Comparison of ENCODE assay signal across 1 cellular context in the genomic region with DNA sequence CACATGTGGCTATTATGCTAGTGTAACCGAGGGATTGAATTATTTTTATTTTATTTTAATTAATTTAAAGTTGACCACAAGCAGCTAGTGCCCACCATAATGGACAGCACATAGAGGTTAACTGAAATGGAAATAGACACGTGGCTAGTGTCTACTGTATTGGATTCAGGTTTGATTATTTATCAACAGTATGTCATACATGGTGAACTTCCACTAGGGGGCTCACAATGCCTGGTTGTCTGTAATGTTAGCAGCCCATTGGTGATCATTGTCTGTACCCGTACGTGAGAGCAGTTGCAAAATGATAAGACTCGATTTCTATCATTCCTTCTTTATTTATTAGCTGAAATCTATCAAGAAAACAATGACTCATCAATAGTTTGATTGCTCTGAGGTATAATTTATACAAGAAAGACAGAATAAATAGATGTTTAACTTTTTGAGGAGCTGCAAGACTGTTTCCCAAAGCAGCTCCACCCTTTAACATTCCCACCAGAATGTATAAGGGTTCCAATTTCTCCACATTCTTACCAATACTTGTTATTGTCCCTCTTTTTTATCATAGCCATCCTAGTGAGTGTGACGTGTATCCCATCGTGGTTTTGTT.
TF ChIP-seq lines count a peak whose summit lies in the region.

No MANE protein-coding gene starts in this region.

TF ChIP-seq in HepG2, 621 proteins besides CTCF, POLR2A, EP300 and RAD21 (continued from another document):
- TF ChIP-seq, protein P1, sequence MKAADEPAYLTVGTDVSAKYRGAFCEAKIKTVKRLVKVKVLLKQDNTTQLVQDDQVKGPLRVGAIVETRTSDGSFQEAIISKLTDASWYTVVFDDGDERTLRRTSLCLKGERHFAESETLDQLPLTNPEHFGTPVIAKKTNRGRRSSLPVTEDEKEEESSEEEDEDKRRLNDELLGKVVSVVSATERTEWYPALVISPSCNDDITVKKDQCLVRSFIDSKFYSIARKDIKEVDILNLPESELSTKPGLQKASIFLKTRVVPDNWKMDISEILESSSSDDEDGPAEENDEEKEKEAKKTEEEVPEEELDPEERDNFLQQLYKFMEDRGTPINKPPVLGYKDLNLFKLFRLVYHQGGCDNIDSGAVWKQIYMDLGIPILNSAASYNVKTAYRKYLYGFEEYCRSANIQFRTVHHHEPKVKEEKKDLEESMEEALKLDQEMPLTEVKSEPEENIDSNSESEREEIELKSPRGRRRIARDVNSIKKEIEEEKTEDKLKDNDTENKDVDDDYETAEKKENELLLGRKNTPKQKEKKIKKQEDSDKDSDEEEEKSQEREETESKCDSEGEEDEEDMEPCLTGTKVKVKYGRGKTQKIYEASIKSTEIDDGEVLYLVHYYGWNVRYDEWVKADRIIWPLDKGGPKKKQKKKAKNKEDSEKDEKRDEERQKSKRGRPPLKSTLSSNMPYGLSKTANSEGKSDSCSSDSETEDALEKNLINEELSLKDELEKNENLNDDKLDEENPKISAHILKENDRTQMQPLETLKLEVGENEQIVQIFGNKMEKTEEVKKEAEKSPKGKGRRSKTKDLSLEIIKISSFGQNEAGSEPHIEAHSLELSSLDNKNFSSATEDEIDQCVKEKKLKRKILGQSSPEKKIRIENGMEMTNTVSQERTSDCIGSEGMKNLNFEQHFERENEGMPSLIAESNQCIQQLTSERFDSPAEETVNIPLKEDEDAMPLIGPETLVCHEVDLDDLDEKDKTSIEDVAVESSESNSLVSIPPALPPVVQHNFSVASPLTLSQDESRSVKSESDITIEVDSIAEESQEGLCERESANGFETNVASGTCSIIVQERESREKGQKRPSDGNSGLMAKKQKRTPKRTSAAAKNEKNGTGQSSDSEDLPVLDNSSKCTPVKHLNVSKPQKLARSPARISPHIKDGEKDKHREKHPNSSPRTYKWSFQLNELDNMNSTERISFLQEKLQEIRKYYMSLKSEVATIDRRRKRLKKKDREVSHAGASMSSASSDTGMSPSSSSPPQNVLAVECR (CRISPR knock-in tag; IDR thresholded peaks at IDR 0.05; ENCODE audit: borderline replicate concordance): no peak
- TF ChIP-seq CREM (IDR thresholded peaks at IDR 0.05): no peak
- no peak for TF ChIP-seq CREM (CRISPR knock-in tag; IDR thresholded peaks at IDR 0.05)
- TF ChIP-seq ZNF10 (CRISPR knock-in tag; IDR thresholded peaks at IDR 0.05; ENCODE audit: borderline replicate concordance, low read depth): no peak
- TF ChIP-seq ZKSCAN1 (IDR thresholded peaks at IDR 0.05; ENCODE audit: low read length): no peak
- TF ChIP-seq ETV6 (CRISPR knock-in tag; conservative IDR thresholded peaks at IDR 0.05): no peak
- TF ChIP-seq ZNF841 (CRISPR knock-in tag; IDR thresholded peaks at IDR 0.05; ENCODE audit: borderline replicate concordance): no peak
- TF ChIP-seq, protein P2, sequence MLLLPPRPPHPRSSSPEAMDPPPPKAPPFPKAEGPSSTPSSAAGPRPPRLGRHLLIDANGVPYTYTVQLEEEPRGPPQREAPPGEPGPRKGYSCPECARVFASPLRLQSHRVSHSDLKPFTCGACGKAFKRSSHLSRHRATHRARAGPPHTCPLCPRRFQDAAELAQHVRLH (CRISPR knock-in tag; IDR thresholded peaks at IDR 0.05; ENCODE audit: borderline replicate concordance, low read depth): no peak
- TF ChIP-seq ZNF660 (CRISPR knock-in tag; IDR thresholded peaks at IDR 0.05; ENCODE audit: borderline replicate concordance, low read depth): no peak
- TF ChIP-seq TMF1 (CRISPR knock-in tag; IDR thresholded peaks at IDR 0.05; ENCODE audit: low read depth): no peak
- TF ChIP-seq ATRX (CRISPR knock-in tag; IDR thresholded peaks at IDR 0.05; ENCODE audit: borderline replicate concordance): no peak
- no peak for TF ChIP-seq ZFP36L2 (CRISPR knock-in tag; IDR thresholded peaks at IDR 0.05)
- TF ChIP-seq, protein P3, sequence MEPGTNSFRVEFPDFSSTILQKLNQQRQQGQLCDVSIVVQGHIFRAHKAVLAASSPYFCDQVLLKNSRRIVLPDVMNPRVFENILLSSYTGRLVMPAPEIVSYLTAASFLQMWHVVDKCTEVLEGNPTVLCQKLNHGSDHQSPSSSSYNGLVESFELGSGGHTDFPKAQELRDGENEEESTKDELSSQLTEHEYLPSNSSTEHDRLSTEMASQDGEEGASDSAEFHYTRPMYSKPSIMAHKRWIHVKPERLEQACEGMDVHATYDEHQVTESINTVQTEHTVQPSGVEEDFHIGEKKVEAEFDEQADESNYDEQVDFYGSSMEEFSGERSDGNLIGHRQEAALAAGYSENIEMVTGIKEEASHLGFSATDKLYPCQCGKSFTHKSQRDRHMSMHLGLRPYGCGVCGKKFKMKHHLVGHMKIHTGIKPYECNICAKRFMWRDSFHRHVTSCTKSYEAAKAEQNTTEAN (CRISPR knock-in tag; conservative IDR thresholded peaks at IDR 0.05): no peak
- no peak for TF ChIP-seq NR2F2 (IDR thresholded peaks at IDR 0.05; ENCODE audit: borderline replicate concordance, low read depth)
- TF ChIP-seq, protein P4, sequence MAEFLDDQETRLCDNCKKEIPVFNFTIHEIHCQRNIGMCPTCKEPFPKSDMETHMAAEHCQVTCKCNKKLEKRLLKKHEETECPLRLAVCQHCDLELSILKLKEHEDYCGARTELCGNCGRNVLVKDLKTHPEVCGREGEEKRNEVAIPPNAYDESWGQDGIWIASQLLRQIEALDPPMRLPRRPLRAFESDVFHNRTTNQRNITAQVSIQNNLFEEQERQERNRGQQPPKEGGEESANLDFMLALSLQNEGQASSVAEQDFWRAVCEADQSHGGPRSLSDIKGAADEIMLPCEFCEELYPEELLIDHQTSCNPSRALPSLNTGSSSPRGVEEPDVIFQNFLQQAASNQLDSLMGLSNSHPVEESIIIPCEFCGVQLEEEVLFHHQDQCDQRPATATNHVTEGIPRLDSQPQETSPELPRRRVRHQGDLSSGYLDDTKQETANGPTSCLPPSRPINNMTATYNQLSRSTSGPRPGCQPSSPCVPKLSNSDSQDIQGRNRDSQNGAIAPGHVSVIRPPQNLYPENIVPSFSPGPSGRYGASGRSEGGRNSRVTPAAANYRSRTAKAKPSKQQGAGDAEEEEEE (CRISPR knock-in tag; IDR thresholded peaks at IDR 0.05; ENCODE audit: borderline replicate concordance): no peak
- TF ChIP-seq PHF20 (CRISPR knock-in tag; IDR thresholded peaks at IDR 0.05): no peak
- no peak for TF ChIP-seq SMAD9 (CRISPR knock-in tag; IDR thresholded peaks at IDR 0.05)
- TF ChIP-seq SCMH1 (CRISPR knock-in tag; IDR thresholded peaks at IDR 0.05; ENCODE audit: borderline replicate concordance): no peak
- TF ChIP-seq HNRNPLL (IDR thresholded peaks at IDR 0.05; ENCODE audit: low read depth, low read length, poor library complexity, severe bottlenecking): no peak
- TF ChIP-seq ZNF530 (CRISPR knock-in tag; IDR thresholded peaks at IDR 0.05; ENCODE audit: low read depth): no peak
- no peak for TF ChIP-seq HNRNPK (IDR thresholded peaks at IDR 0.05; ENCODE audit: low read depth, low read length, poor library complexity, severe bottlenecking)
- TF ChIP-seq THAP11 (CRISPR knock-in tag; IDR thresholded peaks at IDR 0.05): peak; percentile 32; the same call in 1 of the 2 replicates
- no peak for TF ChIP-seq ZNF777 (CRISPR knock-in tag; IDR thresholded peaks at IDR 0.05)
- TF ChIP-seq ZNF776 (CRISPR knock-in tag; IDR thresholded peaks at IDR 0.05): no peak
- TF ChIP-seq SIN3A (IDR thresholded peaks at IDR 0.05; ENCODE audit: borderline replicate concordance, low read depth, low read length): no peak
- peak; percentile 68 for TF ChIP-seq SMC3 (IDR thresholded peaks at IDR 0.05; ENCODE audit: low read length)
- TF ChIP-seq GPN1 (CRISPR knock-in tag; IDR thresholded peaks at IDR 0.05; ENCODE audit: borderline replicate concordance): no peak
- TF ChIP-seq FOXA3 (CRISPR knock-in tag; IDR thresholded peaks at IDR 0.05): 0 out of 2 replicates have a peak, but pooled peaks have one; percentile 34
- TF ChIP-seq BCL6 (CRISPR knock-in tag; IDR thresholded peaks at IDR 0.05): no peak
- TF ChIP-seq, protein P5, sequence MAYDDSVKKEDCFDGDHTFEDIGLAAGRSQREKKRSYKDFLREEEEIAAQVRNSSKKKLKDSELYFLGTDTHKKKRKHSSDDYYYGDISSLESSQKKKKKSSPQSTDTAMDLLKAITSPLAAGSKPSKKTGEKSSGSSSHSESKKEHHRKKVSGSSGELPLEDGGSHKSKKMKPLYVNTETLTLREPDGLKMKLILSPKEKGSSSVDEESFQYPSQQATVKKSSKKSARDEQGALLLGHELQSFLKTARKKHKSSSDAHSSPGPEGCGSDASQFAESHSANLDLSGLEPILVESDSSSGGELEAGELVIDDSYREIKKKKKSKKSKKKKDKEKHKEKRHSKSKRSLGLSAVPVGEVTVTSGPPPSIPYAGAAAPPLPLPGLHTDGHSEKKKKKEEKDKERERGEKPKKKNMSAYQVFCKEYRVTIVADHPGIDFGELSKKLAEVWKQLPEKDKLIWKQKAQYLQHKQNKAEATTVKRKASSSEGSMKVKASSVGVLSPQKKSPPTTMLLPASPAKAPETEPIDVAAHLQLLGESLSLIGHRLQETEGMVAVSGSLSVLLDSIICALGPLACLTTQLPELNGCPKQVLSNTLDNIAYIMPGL (CRISPR knock-in tag; IDR thresholded peaks at IDR 0.05; ENCODE audit: borderline replicate concordance in 1 of 2, low read depth in 1 of 2): peak in 1 of 2 experiments; percentile 25; a peak in 1 of 4 replicates
- peak; percentile 49; the same call in 1 of the 2 replicates for TF ChIP-seq GATAD2A (CRISPR knock-in tag; IDR thresholded peaks at IDR 0.05)
- TF ChIP-seq ZBTB3 (CRISPR knock-in tag; IDR thresholded peaks at IDR 0.05; ENCODE audit: borderline replicate concordance, low read depth): no peak
- TF ChIP-seq ZFY (CRISPR knock-in tag; IDR thresholded peaks at IDR 0.05): no peak
- no peak for TF ChIP-seq ZNF619 (CRISPR knock-in tag; IDR thresholded peaks at IDR 0.05)
- no peak for TF ChIP-seq MIER2 (CRISPR knock-in tag; IDR thresholded peaks at IDR 0.05)
- TF ChIP-seq, protein P6, sequence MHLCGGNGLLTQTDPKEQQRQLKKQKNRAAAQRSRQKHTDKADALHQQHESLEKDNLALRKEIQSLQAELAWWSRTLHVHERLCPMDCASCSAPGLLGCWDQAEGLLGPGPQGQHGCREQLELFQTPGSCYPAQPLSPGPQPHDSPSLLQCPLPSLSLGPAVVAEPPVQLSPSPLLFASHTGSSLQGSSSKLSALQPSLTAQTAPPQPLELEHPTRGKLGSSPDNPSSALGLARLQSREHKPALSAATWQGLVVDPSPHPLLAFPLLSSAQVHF (CRISPR knock-in tag; IDR thresholded peaks at IDR 0.05): no peak
- peak; percentile 56 to 69 for TF ChIP-seq MAFK (conservative IDR thresholded peaks at IDR 0.05 in 1 of 2, IDR thresholded peaks at IDR 0.05 in 1 of 2; ENCODE audit: low read length in 2 of 2)
